In genomic region chr1:85259118-85259865, GRCh38 we compare ENCODE assay signal across 8 cellular contexts. TPM values are rescaled to one million over a fixed set of nuclear protein-coding genes. Genes with fewer than 3 reads are reported as not detected.
DNase-seq lines count a peak whose midpoint lies in the region; ATAC-seq and TF ChIP-seq lines count a peak whose summit lies in the region.

TSS of gene C1orf52 (minus strand) at chr1:85259662. CDS start at chr1:85259633, 29 bp downstream.

- H3K27me3 Mint-ChIP-seq in activated CD4-positive, alpha-beta T cell treated with anti-CD3 and anti-CD28 coated beads, Interleukin-2, amount 10 ng/mL, durations not matched to agents 24 days and 14 days, result no peaks in the 10 kb centered on the region

- ATAC-seq in GM19324 (IDR thresholded peaks at IDR 0.05; ENCODE audit: low FRiP score, unreplicated experiment) (peak; percentile 99), HG03469 (IDR thresholded peaks at IDR 0.05; ENCODE audit: unreplicated experiment) (peak; percentile 95), left colon (peak; percentile 90)

- H3K4me3 ChIP-seq in coronary artery, result peak within 1 kb of the TSS; percentile 92

- DNase-seq in C1 segment of cervical spinal cord (lab: John Stamatoyannopoulos, UW), result peak; percentile 69 to 97 (median 92)
- peak; percentile 77 to 96 for DNase-seq in NCI-H526 (lab: John Stamatoyannopoulos, UW)
- peak; percentile 99 for DNase-seq in activated CD4-positive, alpha-beta T cell treated with anti-CD3 and anti-CD28 coated beads, Interleukin-2, amount 10 ng/mL, durations not matched to agents 24 days and 14 days
- peak; percentile 95 for DNase-seq in coronary artery (ENCODE audit: low spot score)
- peak; percentile 93 to 98 for DNase-seq in left colon
- DNase-seq in stimulated activated CD4-positive, alpha-beta T cell treated with anti-CD3 and anti-CD28 coated beads, Interleukin-1b, Interleukin-23, amount 100 ng/mL, for 48 hours, result peak; percentile 96

- peak within 1 kb of the TSS; percentile 42 to 91 for H3K27ac ChIP-seq in coronary artery

- peak within 1 kb of the TSS; percentile 93 for H3K27ac Mint-ChIP-seq in activated CD4-positive, alpha-beta T cell treated with anti-CD3 and anti-CD28 coated beads, Interleukin-2, amount 10 ng/mL, durations not matched to agents 24 days and 14 days

- no peaks in the 10 kb centered on the region for H3K9me3 Mint-ChIP-seq in activated CD4-positive, alpha-beta T cell treated with anti-CD3 and anti-CD28 coated beads, Interleukin-2, amount 10 ng/mL, durations not matched to agents 24 days and 14 days

- TF ChIP-seq CTCF in coronary artery (IDR thresholded peaks at IDR 0.05), result peak; percentile 99

- peaks cover 37% of the 10 kb centered on the region for H3K36me3 Mint-ChIP-seq in activated CD4-positive, alpha-beta T cell treated with anti-CD3 and anti-CD28 coated beads, Interleukin-2, amount 10 ng/mL, durations not matched to agents 24 days and 14 days (ENCODE audit: low read depth)

- intact Hi-C loops in activated CD4-positive, alpha-beta T cell treated with anti-CD3 and anti-CD28 coated beads, Interleukin-2, amount 10 ng/mL, durations not matched to agents 24 days and 14 days (cut with micrococcal nuclease), result loop anchor here (1.0 to 5.0 kb wide), 8 partner anchors 17 to 315 kb away; partner anchors contain the start of genes BCL10, MCOLN2, MCOLN3 and SYDE2
- intact Hi-C loops in left colon (cut with DNase I, micrococcal nuclease), result loop anchor here (5.0 to 10.0 kb wide), 2 partner anchors 314 to 322 kb away; no protein-coding TSS in a partner anchor

- H3K4me3 Mint-ChIP-seq in activated CD4-positive, alpha-beta T cell treated with anti-CD3 and anti-CD28 coated beads, Interleukin-2, amount 10 ng/mL, durations not matched to agents 24 days and 14 days, result peak within 1 kb of the TSS; percentile 96

- H3K4me1 Mint-ChIP-seq in activated CD4-positive, alpha-beta T cell treated with anti-CD3 and anti-CD28 coated beads, Interleukin-2, amount 10 ng/mL, durations not matched to agents 24 days and 14 days, result peaks cover 24% of the 10 kb centered on the region

RNA-seq across cellular contexts. Expression of gene C1orf52, which starts in this region (rescaled TPM):
- 29.8 and 32.3 TPM in 2 replicates for total RNA-seq in activated CD4-positive, alpha-beta T cell treated with anti-CD3 and anti-CD28 coated beads, Interleukin-2, amount 10 ng/mL, durations not matched to agents 24 days and 14 days
- 10 to 100 TPM; 17.4 to 20.3 TPM for total RNA-seq in left colon

Comparison
In these comparisons a context has a peak if more than half of its experiments do, and no peak if none do; other contexts are left out.
1. Peak in every context shown above with its lines: DNase-seq, ATAC-seq, H3K4me3 ChIP-seq and H3K27ac ChIP-seq.